ENCODE assay signal across 23 cellular contexts in the genomic region with DNA sequence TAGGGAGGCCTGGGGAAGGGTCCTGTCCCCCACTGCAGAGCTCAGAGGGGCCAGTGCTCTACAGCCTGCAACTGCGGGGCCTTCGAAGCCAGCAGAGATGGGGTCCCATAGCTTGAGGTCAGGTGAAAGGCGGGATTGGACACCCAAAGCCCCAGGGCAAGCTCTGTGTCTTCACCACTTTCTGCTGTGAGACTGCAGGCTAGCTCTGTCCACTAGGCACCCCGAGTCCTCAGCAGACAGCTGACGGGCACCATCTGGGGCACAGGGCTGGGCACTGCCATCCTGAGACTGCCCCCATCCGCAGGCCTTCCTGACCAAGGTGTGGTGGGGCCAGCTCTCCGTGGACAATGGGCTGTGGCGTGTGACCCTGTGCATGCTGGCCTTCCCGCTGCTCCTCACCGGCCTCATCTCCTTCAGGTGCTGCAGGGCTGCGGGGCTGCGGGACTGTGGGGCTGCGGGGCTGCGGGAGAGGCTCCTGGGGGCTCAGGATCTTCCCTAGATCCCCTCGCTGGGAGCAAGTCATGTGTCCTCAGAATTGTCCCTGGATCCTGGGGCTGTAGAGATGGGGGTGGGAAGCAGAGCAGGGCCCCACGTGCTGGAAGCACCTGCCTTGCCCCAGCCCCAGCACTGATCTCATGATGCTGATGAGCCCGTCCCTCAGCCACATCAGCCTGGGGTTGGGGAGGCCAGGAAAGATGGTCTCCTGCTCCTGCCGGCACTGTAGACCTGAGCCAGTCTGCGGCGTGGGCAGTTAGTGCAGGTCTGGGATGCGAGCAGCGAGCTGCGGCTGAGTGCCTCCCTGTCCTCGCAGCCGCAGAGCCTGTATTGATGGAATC. TPM values are rescaled to one million over a fixed set of nuclear protein-coding genes. Genes with fewer than 3 reads are reported as not detected.
DNase-seq lines count a peak whose midpoint lies in the region; ATAC-seq, FAIRE-seq and TF ChIP-seq lines count a peak whose summit lies in the region.
"Had no signal": no experiment of that assay in that cellular context is flagged by ENCODE, and none has a peak within 500 bp of the region (broad histone marks: within the 10 kb centered on the region; RNA-seq: fewer than 3 reads in every experiment).

No MANE protein-coding gene starts in this region.

- H3K36me3 ChIP-seq in HepG2 (replicated peaks in 1 of 2; ENCODE audit: control insufficient read depth in 1 of 2, insufficient read depth in 2 of 2, low read length in 2 of 2) (no peaks in the 10 kb centered on the region), aorta (ENCODE audit: control insufficient read depth in 1 of 2, insufficient read depth in 2 of 2, low read length in 1 of 2) (no peaks in the 10 kb centered on the region)
- H3K36me3 ChIP-seq: BE2C, HAP-1 had no signal

- 0 out of 2 replicates have a peak, but pooled peaks cover 7% of the 10 kb centered on the region for H3K9me3 ChIP-seq in HepG2 (ENCODE audit: low read length)
- H3K9me3 ChIP-seq in aorta (ENCODE audit: control insufficient read depth, low read length): no peaks in the 10 kb centered on the region
- H3K9me3 ChIP-seq: BE2C, HAP-1 had no signal

- H3K4me1 ChIP-seq in HepG2 (ENCODE audit: insufficient read depth, low read length): no peaks in the 10 kb centered on the region
- no peaks in the 10 kb centered on the region for H3K4me1 ChIP-seq in aorta (ENCODE audit: control insufficient read depth in 1 of 2, insufficient read depth in 2 of 2, low read length in 2 of 2)
- H3K4me1 ChIP-seq: BE2C, HAP-1 had no signal

- no peak overlapping the region for H3K4me2 ChIP-seq in HepG2 (ENCODE audit: low read depth, low read length)
- H3K4me2 ChIP-seq: KMS-11 had no signal

- peak; percentile 57 for DNase-seq in activated effector memory CD4-positive, alpha-beta T cell treated with anti-CD3 and anti-CD28 coated beads, Interleukin-2, amount 50 U/mL, for 16 hours
- DNase-seq in activated effector memory CD4-positive, alpha-beta T cell treated with Interleukin-2 at 50 U/mL for 16 hours: no peak
- peak; percentile 34 for DNase-seq in activated CD8-positive, alpha-beta memory T cell treated with anti-CD3 and anti-CD28 coated beads, Interleukin-2, amount 10 ng/mL, durations not matched to agents 7 days and 5 days
- DNase-seq in HepG2 (ENCODE audit: low spot score) (no peak), aorta (peak in 1 of 2 donors; percentile 58), GM13977 (ENCODE audit: low spot score) (no peak)
- DNase-seq: BE2C; DMS79; IMR-90; NCI-H1105; NCI-H146; NCI-H2029 treated with DMSO at 0.1 percent for 48 hours; NCI-H345; NCI-H524; NCI-H774; NK-92 treated with Interleukin-12 subunit alpha and Interleukin-12 subunit beta, amount 100 ng/mL, for 24 hours; SIG-M5 had no signal

- no TSS peak for BruUV-seq in HepG2 (replicated peaks; lab: Mats Ljungman, UMichigan)

- TF ChIP-seq EP300 in HepG2 (IDR thresholded peaks at IDR 0.05; ENCODE audit: low read depth in 2 of 2, low read length in 2 of 2) (no peak), HepG2 (CRISPR knock-in tag; IDR thresholded peaks at IDR 0.05; ENCODE audit: borderline replicate concordance) (no peak)

- H3K27ac ChIP-seq in HepG2 (ENCODE audit: extremely low read length, insufficient read depth, low read length) (no peak overlapping the region), aorta (ENCODE audit: low read depth in 1 of 2, low read length in 2 of 2) (no peak overlapping the region)
- H3K27ac ChIP-seq: KMS-11, RWPE1 had no signal

- in situ Hi-C loops in HepG2 (cut with HindIII; ENCODE audit: extremely low pct_ligation_motif_present, low pct_unique_long_range_greater_than_20kb) (no loop called here), GM13977 (cut with MboI; ENCODE audit: low pct_unique_long_range_greater_than_20kb, low sequenced_read_pairs, unreplicated experiment) (loop anchor here (10.0 kb wide), 1 partner anchor 55 kb away; no protein-coding TSS in a partner anchor)

- CTCF ChIA-PET in activated CD8-positive, alpha-beta memory T cell treated with anti-CD3 and anti-CD28 coated beads, Interleukin-2, amount 10 ng/mL, durations not matched to agents 7 days and 5 days (lab: Charles Lee): no interaction called here
- CTCF ChIA-PET in HepG2 (lab: Yijun Ruan, JAX; ENCODE audit: low intra/inter-chr PET ratio, low total read pairs): no interaction called here

- H3K27ac Mint-ChIP-seq in activated CD8-positive, alpha-beta memory T cell treated with anti-CD3 and anti-CD28 coated beads, Interleukin-2, amount 10 ng/mL, durations not matched to agents 7 days and 5 days: no peak overlapping the region

- no peaks in the 10 kb centered on the region for H4K20me1 ChIP-seq in HepG2 (ENCODE audit: insufficient read depth, low read length)

- no peak for FAIRE-seq in HepG2 (lab: Jason Lieb, UNC)
- FAIRE-seq: A204.1, HTR-8/SVneo had no signal

- no peak for ATAC-seq in activated CD8-positive, alpha-beta memory T cell treated with anti-CD3 and anti-CD28 coated beads, Interleukin-2, amount 10 ng/mL, durations not matched to agents 7 days and 5 days
- ATAC-seq in HepG2 (peak; percentile 15; the same call in 2 of the 3 replicates), aorta (ENCODE audit: low FRiP score) (peak; percentile 25), GM21360 (IDR thresholded peaks at IDR 0.05; ENCODE audit: unreplicated experiment) (no peak)

- 53% methylated on average over 3 of the region's 25 CpGs for WGBS in HepG2 (ENCODE audit: low lambda C conversion rate)
- WGBS in aorta, 2 donors: 82 to 87% methylated on average over 25 of the region's 25 CpGs

- H3K9ac ChIP-seq in HepG2 (ENCODE audit: insufficient read depth, low read depth, low read length): no peak overlapping the region
- H3K9ac ChIP-seq: KMS-11 had no signal

- H3K27me3 Mint-ChIP-seq in activated CD8-positive, alpha-beta memory T cell treated with anti-CD3 and anti-CD28 coated beads, Interleukin-2, amount 10 ng/mL, durations not matched to agents 7 days and 5 days: no peaks in the 10 kb centered on the region

- no peak for TF ChIP-seq CTCF in HepG2 (CRISPR knock-in tag; IDR thresholded peaks at IDR 0.05)
- TF ChIP-seq CTCF in GM13977 (IDR thresholded peaks at IDR 0.05; ENCODE audit: extremely low read depth, insufficient read depth, missing control alignments): no peak

- H3K4me1 Mint-ChIP-seq in activated CD8-positive, alpha-beta memory T cell treated with anti-CD3 and anti-CD28 coated beads, Interleukin-2, amount 10 ng/mL, durations not matched to agents 7 days and 5 days: peaks cover 2% of the 10 kb centered on the region

- no peak overlapping the region for H3K4me3 Mint-ChIP-seq in activated CD8-positive, alpha-beta memory T cell treated with anti-CD3 and anti-CD28 coated beads, Interleukin-2, amount 10 ng/mL, durations not matched to agents 7 days and 5 days

- no peaks in the 10 kb centered on the region for H3K9me3 Mint-ChIP-seq in activated CD8-positive, alpha-beta memory T cell treated with anti-CD3 and anti-CD28 coated beads, Interleukin-2, amount 10 ng/mL, durations not matched to agents 7 days and 5 days (ENCODE audit: low read depth)

- peaks cover 5% of the 10 kb centered on the region for H3K36me3 Mint-ChIP-seq in activated CD8-positive, alpha-beta memory T cell treated with anti-CD3 and anti-CD28 coated beads, Interleukin-2, amount 10 ng/mL, durations not matched to agents 7 days and 5 days

- peaks cover 10 to 42% of the 10 kb centered on the region in 2 experiments; a peak in 4 of 5 replicates for H3K27me3 ChIP-seq in HepG2 (ENCODE audit: control insufficient read depth in 1 of 2, insufficient read depth in 2 of 2, low read length in 2 of 2)
- H3K27me3 ChIP-seq in aorta (ENCODE audit: control insufficient read depth in 1 of 2, insufficient read depth in 2 of 2, low read length in 1 of 2): no peaks in the 10 kb centered on the region
- H3K27me3 ChIP-seq: BE2C had no signal

- H2AFZ ChIP-seq in HepG2 (ENCODE audit: low read length): no peak overlapping the region

- no peak overlapping the region for H3K4me3 ChIP-seq in HepG2 (replicated peaks in 1 of 3; ENCODE audit: insufficient read depth in 1 of 3, low read depth in 2 of 3, low read length in 3 of 3)
- no peak overlapping the region for H3K4me3 ChIP-seq in aorta (ENCODE audit: low read length in 2 of 2)
- H3K4me3 ChIP-seq: HAP-1 had no signal

- no peaks in the 10 kb centered on the region for H3K79me2 ChIP-seq in HepG2 (ENCODE audit: insufficient read depth, low read length)

- POLR2A ChIA-PET in HepG2 (lab: Yijun Ruan, JAX): no interaction called here

- no peak for TF ChIP-seq RAD21 in HepG2 (CRISPR knock-in tag; IDR thresholded peaks at IDR 0.05)

- TF ChIP-seq POLR2A in HepG2 (IDR thresholded peaks at IDR 0.05; ENCODE audit: insufficient read depth in 1 of 2, low read depth in 2 of 2, low read length in 2 of 2): no peak

- intact Hi-C loops in HepG2 (cut with micrococcal nuclease; ENCODE audit: unreplicated experiment): no loop called here
- intact Hi-C loops in aorta (cut with DNase I): no loop called here

RNA-seq across cellular contexts. Expression of gene TRPM2, which starts 46.8 kb away (rescaled TPM):
- 10 to 100 TPM; 21.2 to 32.7 TPM for total RNA-seq in activated CD8-positive, alpha-beta memory T cell treated with anti-CD3 and anti-CD28 coated beads, Interleukin-2, amount 10 ng/mL, durations not matched to agents 7 days and 5 days
- 0.07 TPM in 1 of 2 replicates, not detected in the other for total RNA-seq in HepG2 (2016; rRNA removed; fragmentation: Illumina TruSeq; extraction: Trizol)
- total RNA-seq in HepG2 (2016; cell fraction: cytosol; rRNA removed; fragmentation: Illumina TruSeq; extraction: Trizol; ENCODE audit: low read depth): not detected in 2 replicates
- total RNA-seq in HepG2 (2016; cell fraction: insoluble cytoplasmic fraction; rRNA removed; fragmentation: Illumina TruSeq; extraction: Trizol): 0.09 TPM in 1 of 2 replicates, not detected in the other
- total RNA-seq in HepG2 (2016; cell fraction: membrane; rRNA removed; fragmentation: Illumina TruSeq; extraction: Trizol): 0.14 TPM in 1 of 2 replicates, not detected in the other
- total RNA-seq in HepG2 (2016; cell fraction: nucleus; rRNA removed; fragmentation: Illumina TruSeq; extraction: Trizol): not detected in 2 replicates
- 0.09 and 0.20 TPM in 2 replicates for polyA plus RNA-seq in HepG2 (2011; rRNA removed)
- 0.05 and 0.06 TPM in 2 replicates for polyA plus RNA-seq in HepG2 (2011; cell fraction: cytosol; rRNA removed)
- 0.37 and 0.55 TPM in 2 replicates for polyA plus RNA-seq in HepG2 (2011; cell fraction: nucleus; rRNA removed)
- polyA plus RNA-seq in HepG2 (2012): 0.27 and 0.31 TPM in 2 replicates
- 0.08 TPM in 1 of 2 replicates, not detected in the other for polyA plus RNA-seq in HepG2 (2016; cell fraction: cytosol; fragmentation: Illumina TruSeq; extraction: Trizol; ENCODE audit: low read depth)
- 0.14 TPM in 1 of 2 replicates, not detected in the other for polyA plus RNA-seq in HepG2 (2016; cell fraction: insoluble cytoplasmic fraction; fragmentation: Illumina TruSeq; extraction: Trizol; ENCODE audit: low read depth)
- 0.18 TPM in 1 of 2 replicates, not detected in the other for polyA plus RNA-seq in HepG2 (2016; cell fraction: membrane; fragmentation: Illumina TruSeq; extraction: Trizol; ENCODE audit: low read depth)
- 0.11 and 0.37 TPM in 2 replicates for polyA plus RNA-seq in HepG2 (2016; cell fraction: nucleus; fragmentation: Illumina TruSeq; extraction: Trizol; ENCODE audit: insufficient read depth, low read depth)
- polyA minus RNA-seq in HepG2 (2011; rRNA and poly(A)+ RNA removed; ENCODE audit: low replicate concordance): 0.02 and 11.4 TPM in 2 replicates
- polyA minus RNA-seq in HepG2 (2011; cell fraction: cytosol; rRNA and poly(A)+ RNA removed): 0.70 TPM in 1 of 2 replicates, not detected in the other
- polyA minus RNA-seq in HepG2 (2011; cell fraction: nucleus; rRNA and poly(A)+ RNA removed): 0.26 and 0.50 TPM in 2 replicates
- total RNA-seq in aorta: 10 to 100 TPM in 1 of 2 donors, 1 to 10 TPM in 1; 7.0 to 15.8 TPM
- polyA plus RNA-seq in aorta: 1 to 10 TPM; 2.2 to 4.9 TPM
- total RNA-seq: IMR-90 had no signal
- polyA plus RNA-seq: IMR-90 had no signal

RNA-seq across cellular contexts. Expression of gene LRRC3, which starts 55.1 kb away (rescaled TPM):
- total RNA-seq in activated CD8-positive, alpha-beta memory T cell treated with anti-CD3 and anti-CD28 coated beads, Interleukin-2, amount 10 ng/mL, durations not matched to agents 7 days and 5 days: 1 to 10 TPM; 2.3 to 3.9 TPM
- total RNA-seq in HepG2 (2016; rRNA removed; fragmentation: Illumina TruSeq; extraction: Trizol): 3.9 and 4.8 TPM in 2 replicates
- total RNA-seq in HepG2 (2016; cell fraction: cytosol; rRNA removed; fragmentation: Illumina TruSeq; extraction: Trizol; ENCODE audit: low read depth): 0.97 and 1.1 TPM in 2 replicates
- total RNA-seq in HepG2 (2016; cell fraction: insoluble cytoplasmic fraction; rRNA removed; fragmentation: Illumina TruSeq; extraction: Trizol): 3.1 and 4.8 TPM in 2 replicates
- total RNA-seq in HepG2 (2016; cell fraction: membrane; rRNA removed; fragmentation: Illumina TruSeq; extraction: Trizol): 3.5 and 4.4 TPM in 2 replicates
- total RNA-seq in HepG2 (2016; cell fraction: nucleus; rRNA removed; fragmentation: Illumina TruSeq; extraction: Trizol): 5.2 and 5.7 TPM in 2 replicates
- 16.5 and 24.3 TPM in 2 replicates for polyA plus RNA-seq in HepG2 (2011; rRNA removed)
- 17.5 and 19.8 TPM in 2 replicates for polyA plus RNA-seq in HepG2 (2011; cell fraction: cytosol; rRNA removed)
- 25.9 and 31.8 TPM in 2 replicates for polyA plus RNA-seq in HepG2 (2011; cell fraction: nucleus; rRNA removed)
- 24.1 and 27.1 TPM in 2 replicates for polyA plus RNA-seq in HepG2 (2012)
- 0.99 and 1.3 TPM in 2 replicates for polyA plus RNA-seq in HepG2 (2016; cell fraction: cytosol; fragmentation: Illumina TruSeq; extraction: Trizol; ENCODE audit: low read depth)
- polyA plus RNA-seq in HepG2 (2016; cell fraction: insoluble cytoplasmic fraction; fragmentation: Illumina TruSeq; extraction: Trizol; ENCODE audit: low read depth): 4.4 and 5.5 TPM in 2 replicates
- 2.9 and 3.4 TPM in 2 replicates for polyA plus RNA-seq in HepG2 (2016; cell fraction: membrane; fragmentation: Illumina TruSeq; extraction: Trizol; ENCODE audit: low read depth)
- 10.0 TPM in 2 replicates for polyA plus RNA-seq in HepG2 (2016; cell fraction: nucleus; fragmentation: Illumina TruSeq; extraction: Trizol; ENCODE audit: insufficient read depth, low read depth)
- 3.8 and 34.5 TPM in 2 replicates for polyA minus RNA-seq in HepG2 (2011; rRNA and poly(A)+ RNA removed; ENCODE audit: low replicate concordance)
- polyA minus RNA-seq in HepG2 (2011; cell fraction: cytosol; rRNA and poly(A)+ RNA removed): 16.0 and 20.9 TPM in 2 replicates
- polyA minus RNA-seq in HepG2 (2011; cell fraction: nucleus; rRNA and poly(A)+ RNA removed): 10.4 and 13.4 TPM in 2 replicates
- total RNA-seq in aorta: 1 to 10 TPM; 1.6 to 5.3 TPM
- 1 to 10 TPM in 1 of 2 donors, under 1 TPM in 1; 0.63 to 1.5 TPM for polyA plus RNA-seq in aorta

Comparison
In these comparisons a context has a peak if more than half of its experiments do, and no peak if none do; other contexts are left out.
1. DNase-seq: peak in activated effector memory CD4-positive, alpha-beta T cell treated with anti-CD3 and anti-CD28 coated beads, Interleukin-2, amount 50 U/mL, for 16 hours (single experiment) and activated CD8-positive, alpha-beta memory T cell treated with anti-CD3 and anti-CD28 coated beads, Interleukin-2, amount 10 ng/mL, durations not matched to agents 7 days and 5 days (single experiment); none in activated effector memory CD4-positive, alpha-beta T cell treated with Interleukin-2 at 50 U/mL for 16 hours (single experiment), HepG2 (single experiment) and GM13977 (single experiment).
2. ATAC-seq: peak in HepG2 (single experiment) and aorta (single experiment); none in activated CD8-positive, alpha-beta memory T cell treated with anti-CD3 and anti-CD28 coated beads, Interleukin-2, amount 10 ng/mL, durations not matched to agents 7 days and 5 days (single experiment) and GM21360 (single experiment).
3. RNA of gene TRPM2, which starts 46.8 kb away (total RNA-seq): 21.2 to 32.7 TPM in activated CD8-positive, alpha-beta memory T cell treated with anti-CD3 and anti-CD28 coated beads, Interleukin-2, amount 10 ng/mL, durations not matched to agents 7 days and 5 days and 7.0 to 15.8 TPM in aorta; 0.07 to 0.14 TPM in HepG2; every median in the first group is over 4 times any median in the second.